In the genomic region with DNA sequence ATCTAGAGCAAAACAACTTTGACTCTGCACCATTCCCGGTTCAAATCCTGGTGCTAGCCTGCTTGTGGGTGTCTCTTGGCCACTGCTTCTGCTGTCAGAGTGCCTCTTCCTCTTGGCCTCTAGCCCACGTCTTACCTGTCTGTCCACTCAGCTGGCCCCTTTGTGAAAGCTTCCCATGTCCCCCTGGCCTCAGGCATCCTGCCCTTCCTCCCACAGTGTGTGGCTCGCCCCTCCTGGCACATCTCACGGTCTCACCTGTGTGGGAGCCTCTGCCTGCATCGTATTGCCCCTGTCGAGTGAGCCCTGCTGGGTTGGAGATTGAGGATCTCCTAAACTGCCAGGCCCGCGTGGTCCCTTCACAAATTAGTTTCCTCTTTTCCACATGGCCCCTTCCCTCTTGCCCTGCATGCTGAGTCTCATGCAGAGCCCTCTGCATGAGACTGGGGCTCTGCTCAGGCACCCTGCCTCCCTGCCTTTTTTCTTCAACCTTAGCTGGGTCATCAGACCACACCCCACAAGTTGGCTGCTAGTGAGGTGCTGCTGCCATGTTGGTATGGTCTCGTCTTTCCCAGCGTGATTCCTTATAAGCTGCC, we compare ENCODE assay signal across 9 cellular contexts. TPM values are rescaled to one million over a fixed set of nuclear protein-coding genes. Genes with fewer than 3 reads are reported as not detected.
DNase-seq lines count a peak whose midpoint lies in the region; TF ChIP-seq lines count a peak whose summit lies in the region.
"Had no signal": no experiment of that assay in that cellular context is flagged by ENCODE, and none has a peak within 500 bp of the region (broad histone marks: within the 10 kb centered on the region; RNA-seq: fewer than 3 reads in every experiment).

No MANE protein-coding gene starts in this region.

- in situ Hi-C loops in GM13976 (cut with MboI; ENCODE audit: low sequenced_read_pairs, unreplicated experiment), result loop anchor here (10.0 kb wide), 1 partner anchor 85 kb away; a partner anchor contains a TSS

- intact Hi-C loops in dendritic cell treated with granulocyte-macrophage colony-stimulating factor and Interleukin-4, amounts not matched to agents 40 ng/mL and 50 ng/mL, for 4 days (cut with micrococcal nuclease), result loop anchor here (5.0 kb wide), 2 partner anchors 78 to 272 kb away; a partner anchor contains a TSS

- H3K4me3 ChIP-seq in NT2/D1 (ENCODE audit: insufficient read length, low read depth), result no peak overlapping the region

- H3K27ac Mint-ChIP-seq in T-helper 2 cell treated with Interferon-gamma antibody and Interleukin-4, amounts not matched to agents 5 μg/mL and 100 μg/mL, for 36 hours, result peak overlapping the region; percentile 73
- peak overlapping the region; percentile 52 for H3K27ac Mint-ChIP-seq in dendritic cell treated with granulocyte-macrophage colony-stimulating factor and Interleukin-4, amounts not matched to agents 40 ng/mL and 50 ng/mL, for 4 days
- H3K27ac Mint-ChIP-seq in progenitor cell of endocrine pancreas, result peak overlapping the region; percentile 87

- TF ChIP-seq CTCF in progenitor cell of endocrine pancreas (IDR thresholded peaks at IDR 0.05; ENCODE audit: unreplicated experiment), result no peak
- no peak for TF ChIP-seq CTCF in GM13976 (IDR thresholded peaks at IDR 0.05; ENCODE audit: borderline replicate concordance, control extremely low read depth, extremely low read depth, insufficient read depth, missing control alignments)

- DNase-seq in T-helper 2 cell treated with Interferon-gamma antibody and Interleukin-4, amounts not matched to agents 5 μg/mL and 100 μg/mL, for 36 hours (ENCODE audit: low spot score), result no peak
- no peak for DNase-seq in T-helper 2 cell
- DNase-seq in NT2/D1 (ENCODE audit: low read depth, low spot score), result no peak
- no peak for DNase-seq in progenitor cell of endocrine pancreas (ENCODE audit: low spot score, unreplicated experiment)
- no peak for DNase-seq in SIG-M5 treated with dmso at 0.1 percent for 504 hours (lab: John Stamatoyannopoulos, UW; ENCODE audit: unreplicated experiment)
- DNase-seq in NCI-H446 (lab: John Stamatoyannopoulos, UW), result no peak
- DNase-seq in GM13976 (ENCODE audit: low spot score), result no peak
- DNase-seq: activated CD4-positive, alpha-beta T cell treated with anti-CD3 and anti-CD28 coated beads for 4 hours had no signal

- H3K36me3 ChIP-seq in NT2/D1 (ENCODE audit: insufficient read depth, insufficient read length, low read length), result peaks cover 46% of the 10 kb centered on the region

- peaks cover 53% of the 10 kb centered on the region for H3K4me1 Mint-ChIP-seq in T-helper 2 cell treated with Interferon-gamma antibody and Interleukin-4, amounts not matched to agents 5 μg/mL and 100 μg/mL, for 36 hours (ENCODE audit: low read depth)
- H3K4me1 Mint-ChIP-seq in dendritic cell treated with granulocyte-macrophage colony-stimulating factor and Interleukin-4, amounts not matched to agents 40 ng/mL and 50 ng/mL, for 4 days (ENCODE audit: low read depth), result peaks cover 72% of the 10 kb centered on the region
- peaks cover 51% of the 10 kb centered on the region for H3K4me1 Mint-ChIP-seq in progenitor cell of endocrine pancreas (ENCODE audit: low read depth)

- peak overlapping the region; percentile 11 for H3K9ac ChIP-seq in NT2/D1 (ENCODE audit: insufficient read length, low read depth)

- H3K27me3 Mint-ChIP-seq in T-helper 2 cell treated with Interferon-gamma antibody and Interleukin-4, amounts not matched to agents 5 μg/mL and 100 μg/mL, for 36 hours (ENCODE audit: low read depth), result no peaks in the 10 kb centered on the region
- H3K27me3 Mint-ChIP-seq in dendritic cell treated with granulocyte-macrophage colony-stimulating factor and Interleukin-4, amounts not matched to agents 40 ng/mL and 50 ng/mL, for 4 days, result no peaks in the 10 kb centered on the region
- H3K27me3 Mint-ChIP-seq in progenitor cell of endocrine pancreas, result no peaks in the 10 kb centered on the region

- peaks cover 16% of the 10 kb centered on the region for H3K36me3 Mint-ChIP-seq in T-helper 2 cell treated with Interferon-gamma antibody and Interleukin-4, amounts not matched to agents 5 μg/mL and 100 μg/mL, for 36 hours (ENCODE audit: low read depth)
- H3K36me3 Mint-ChIP-seq in dendritic cell treated with granulocyte-macrophage colony-stimulating factor and Interleukin-4, amounts not matched to agents 40 ng/mL and 50 ng/mL, for 4 days (ENCODE audit: low read depth), result peaks cover 63% of the 10 kb centered on the region
- H3K36me3 Mint-ChIP-seq in progenitor cell of endocrine pancreas (ENCODE audit: insufficient read depth), result peaks cover 4% of the 10 kb centered on the region

- H3K9me3 Mint-ChIP-seq in T-helper 2 cell treated with Interferon-gamma antibody and Interleukin-4, amounts not matched to agents 5 μg/mL and 100 μg/mL, for 36 hours, result no peaks in the 10 kb centered on the region
- no peaks in the 10 kb centered on the region for H3K9me3 Mint-ChIP-seq in dendritic cell treated with granulocyte-macrophage colony-stimulating factor and Interleukin-4, amounts not matched to agents 40 ng/mL and 50 ng/mL, for 4 days
- H3K9me3 Mint-ChIP-seq in progenitor cell of endocrine pancreas (ENCODE audit: low read depth), result no peaks in the 10 kb centered on the region

- H3K4me3 Mint-ChIP-seq in T-helper 2 cell treated with Interferon-gamma antibody and Interleukin-4, amounts not matched to agents 5 μg/mL and 100 μg/mL, for 36 hours, result peak overlapping the region; percentile 54
- peak overlapping the region; percentile 11 for H3K4me3 Mint-ChIP-seq in dendritic cell treated with granulocyte-macrophage colony-stimulating factor and Interleukin-4, amounts not matched to agents 40 ng/mL and 50 ng/mL, for 4 days
- peak overlapping the region; percentile 99 for H3K4me3 Mint-ChIP-seq in progenitor cell of endocrine pancreas (ENCODE audit: low read depth)

- H3K9me3 ChIP-seq in NT2/D1 (ENCODE audit: insufficient read depth, low read length), result no peaks in the 10 kb centered on the region

- H3K27me3 ChIP-seq in NT2/D1 (ENCODE audit: insufficient read depth, insufficient read length), result no peaks in the 10 kb centered on the region

- H3K4me1 ChIP-seq in NT2/D1 (ENCODE audit: insufficient read depth, insufficient read length), result peaks cover 20% of the 10 kb centered on the region

RNA-seq across cellular contexts. Expression of a gene that starts 53.7 kb away (rescaled TPM):
- 21.2 and 21.8 TPM in 2 replicates for total RNA-seq in progenitor cell of endocrine pancreas

Comparison
In these comparisons a context has a peak if more than half of its experiments do, and no peak if none do; other contexts are left out.
1. H3K4me3 Mint-ChIP-seq: peak in every context shown above with its lines; median percentile 99 in progenitor cell of endocrine pancreas; 54 in T-helper 2 cell treated with Interferon-gamma antibody and Interleukin-4, amounts not matched to agents 5 μg/mL and 100 μg/mL, for 36 hours; 11 in dendritic cell treated with granulocyte-macrophage colony-stimulating factor and Interleukin-4, amounts not matched to agents 40 ng/mL and 50 ng/mL, for 4 days.